1 cellular context compared by ENCODE assay signal in the genomic region with DNA sequence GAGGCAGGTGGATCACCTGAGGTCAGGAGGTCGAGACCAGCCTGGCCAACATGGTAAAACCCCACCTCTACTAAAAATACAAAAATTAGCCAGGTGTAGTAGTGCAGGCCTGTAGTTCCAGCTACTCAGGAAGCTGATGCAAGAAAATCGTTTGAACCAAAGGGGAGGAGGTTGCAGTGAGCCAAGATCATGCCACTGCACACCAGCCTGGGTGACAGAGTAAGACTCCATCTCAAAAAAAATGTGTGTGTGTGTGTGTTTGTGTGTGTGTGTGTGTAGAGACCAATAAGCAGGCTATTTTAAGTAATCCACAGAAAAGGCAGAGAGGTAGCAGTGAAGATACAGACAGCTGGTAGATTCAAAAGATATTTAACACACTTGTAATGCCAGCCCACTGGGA.
TF ChIP-seq lines count a peak whose summit lies in the region.

No MANE protein-coding gene starts in this region.

TF ChIP-seq in HEK293, 187 proteins besides CTCF, POLR2A, EP300 and RAD21:
- TF ChIP-seq, protein P1, sequence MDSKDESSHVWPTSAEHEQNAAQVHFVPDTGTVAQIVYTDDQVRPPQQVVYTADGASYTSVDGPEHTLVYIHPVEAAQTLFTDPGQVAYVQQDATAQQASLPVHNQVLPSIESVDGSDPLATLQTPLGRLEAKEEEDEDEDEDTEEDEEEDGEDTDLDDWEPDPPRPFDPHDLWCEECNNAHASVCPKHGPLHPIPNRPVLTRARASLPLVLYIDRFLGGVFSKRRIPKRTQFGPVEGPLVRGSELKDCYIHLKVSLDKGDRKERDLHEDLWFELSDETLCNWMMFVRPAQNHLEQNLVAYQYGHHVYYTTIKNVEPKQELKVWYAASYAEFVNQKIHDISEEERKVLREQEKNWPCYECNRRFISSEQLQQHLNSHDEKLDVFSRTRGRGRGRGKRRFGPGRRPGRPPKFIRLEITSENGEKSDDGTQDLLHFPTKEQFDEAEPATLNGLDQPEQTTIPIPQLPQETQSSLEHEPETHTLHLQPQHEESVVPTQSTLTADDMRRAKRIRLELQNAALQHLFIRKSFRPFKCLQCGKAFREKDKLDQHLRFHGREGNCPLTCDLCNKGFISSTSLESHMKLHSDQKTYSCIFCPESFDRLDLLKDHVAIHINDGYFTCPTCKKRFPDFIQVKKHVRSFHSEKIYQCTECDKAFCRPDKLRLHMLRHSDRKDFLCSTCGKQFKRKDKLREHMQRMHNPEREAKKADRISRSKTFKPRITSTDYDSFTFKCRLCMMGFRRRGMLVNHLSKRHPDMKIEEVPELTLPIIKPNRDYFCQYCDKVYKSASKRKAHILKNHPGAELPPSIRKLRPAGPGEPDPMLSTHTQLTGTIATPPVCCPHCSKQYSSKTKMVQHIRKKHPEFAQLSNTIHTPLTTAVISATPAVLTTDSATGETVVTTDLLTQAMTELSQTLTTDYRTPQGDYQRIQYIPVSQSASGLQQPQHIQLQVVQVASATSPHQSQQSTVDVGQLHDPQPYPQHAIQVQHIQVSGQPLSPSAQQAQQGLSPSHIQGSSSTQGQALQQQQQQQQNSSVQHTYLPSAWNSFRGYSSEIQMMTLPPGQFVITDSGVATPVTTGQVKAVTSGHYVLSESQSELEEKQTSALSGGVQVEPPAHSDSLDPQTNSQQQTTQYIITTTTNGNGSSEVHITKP (tag by site-specific recombination; IDR thresholded peaks at IDR 0.05): peak; percentile 65
- TF ChIP-seq OSR2 (tag by site-specific recombination; IDR thresholded peaks at IDR 0.05) (peak; percentile 53), ZEB2 (tag by site-specific recombination; IDR thresholded peaks at IDR 0.05) (peak; percentile 80; the same call in 1 of the 2 replicates)
- TF ChIP-seq, protein P2, sequence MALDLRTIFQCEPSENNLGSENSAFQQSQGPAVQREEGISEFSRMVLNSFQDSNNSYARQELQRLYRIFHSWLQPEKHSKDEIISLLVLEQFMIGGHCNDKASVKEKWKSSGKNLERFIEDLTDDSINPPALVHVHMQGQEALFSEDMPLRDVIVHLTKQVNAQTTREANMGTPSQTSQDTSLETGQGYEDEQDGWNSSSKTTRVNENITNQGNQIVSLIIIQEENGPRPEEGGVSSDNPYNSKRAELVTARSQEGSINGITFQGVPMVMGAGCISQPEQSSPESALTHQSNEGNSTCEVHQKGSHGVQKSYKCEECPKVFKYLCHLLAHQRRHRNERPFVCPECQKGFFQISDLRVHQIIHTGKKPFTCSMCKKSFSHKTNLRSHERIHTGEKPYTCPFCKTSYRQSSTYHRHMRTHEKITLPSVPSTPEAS (tag by site-specific recombination; IDR thresholded peaks at IDR 0.05): peak; percentile 72
- TF ChIP-seq, protein P3, sequence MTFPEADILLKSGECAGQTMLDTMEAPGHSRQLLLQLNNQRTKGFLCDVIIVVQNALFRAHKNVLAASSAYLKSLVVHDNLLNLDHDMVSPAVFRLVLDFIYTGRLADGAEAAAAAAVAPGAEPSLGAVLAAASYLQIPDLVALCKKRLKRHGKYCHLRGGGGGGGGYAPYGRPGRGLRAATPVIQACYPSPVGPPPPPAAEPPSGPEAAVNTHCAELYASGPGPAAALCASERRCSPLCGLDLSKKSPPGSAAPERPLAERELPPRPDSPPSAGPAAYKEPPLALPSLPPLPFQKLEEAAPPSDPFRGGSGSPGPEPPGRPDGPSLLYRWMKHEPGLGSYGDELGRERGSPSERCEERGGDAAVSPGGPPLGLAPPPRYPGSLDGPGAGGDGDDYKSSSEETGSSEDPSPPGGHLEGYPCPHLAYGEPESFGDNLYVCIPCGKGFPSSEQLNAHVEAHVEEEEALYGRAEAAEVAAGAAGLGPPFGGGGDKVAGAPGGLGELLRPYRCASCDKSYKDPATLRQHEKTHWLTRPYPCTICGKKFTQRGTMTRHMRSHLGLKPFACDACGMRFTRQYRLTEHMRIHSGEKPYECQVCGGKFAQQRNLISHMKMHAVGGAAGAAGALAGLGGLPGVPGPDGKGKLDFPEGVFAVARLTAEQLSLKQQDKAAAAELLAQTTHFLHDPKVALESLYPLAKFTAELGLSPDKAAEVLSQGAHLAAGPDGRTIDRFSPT (tag by site-specific recombination; IDR thresholded peaks at IDR 0.05): peak; percentile 26; the same call in 1 of the 2 replicates
